Comparison of ENCODE assay signal across 7 cellular contexts in genomic region chr11:133934599-133935550, GRCh38. TPM values are rescaled to one million over a fixed set of nuclear protein-coding genes. Genes with fewer than 3 reads are reported as not detected.
DNase-seq lines count a peak whose midpoint lies in the region; ATAC-seq and TF ChIP-seq lines count a peak whose summit lies in the region.

No MANE protein-coding gene starts in this region.

- no peaks in the 10 kb centered on the region for H3K4me1 ChIP-seq in foreskin keratinocyte

- CTCF ChIA-PET in HEK293T (lab: Yijun Ruan, JAX): no interaction called here
- CTCF ChIA-PET in RWPE1 (lab: Yijun Ruan, JAX): interaction anchor here (0.6 kb wide), 1 partner anchor 727 kb away, joined by 4 read pairs; no protein-coding TSS in a partner anchor

- POLR2A ChIA-PET in HEK293T (lab: Yijun Ruan, JAX) (interaction anchor here (1.0 kb wide), 1 partner anchor 99 kb away, joined by 4 read pairs; no protein-coding TSS in a partner anchor), RWPE1 (lab: Yijun Ruan, JAX; ENCODE audit: low non-redundant PET) (no interaction called here)

- DNase-seq in HEK293T (ENCODE audit: extremely low spot score): no peak
- peak; percentile 95 for DNase-seq in RWPE1 (ENCODE audit: low spot score)
- DNase-seq in foreskin keratinocyte: peak; percentile 26 to 28
- DNase-seq in posterior cingulate gyrus: peak; percentile 71 to 98 (median 79)
- no peak for DNase-seq in SKM-1 treated with dmso at 0.1 percent for 144 hours (lab: John Stamatoyannopoulos, UW; ENCODE audit: unreplicated experiment)

- TF ChIP-seq CTCF in RWPE1 (conservative IDR thresholded peaks at IDR 0.05; ENCODE audit: low read depth) (no peak), foreskin keratinocyte (conservative IDR thresholded peaks at IDR 0.05) (no peak)

- intact Hi-C loops in posterior cingulate gyrus (cut with DNase I): loop anchor here (10.0 kb wide), 1 partner anchor 290 kb away; the partner anchor contains the start of genes NCAPD3 and VPS26B

- H3K27ac ChIP-seq in RWPE1 (no peak overlapping the region), foreskin keratinocyte (no peak overlapping the region)

- no peaks in the 10 kb centered on the region for H3K27me3 ChIP-seq in foreskin keratinocyte

- peak; percentile 97 for ATAC-seq in foreskin keratinocyte
- ATAC-seq in HG02588 (IDR thresholded peaks at IDR 0.05; ENCODE audit: unreplicated experiment): no peak
- ATAC-seq in HG03457 (IDR thresholded peaks at IDR 0.05; ENCODE audit: unreplicated experiment): no peak

TF ChIP-seq in HEK293T, 16 proteins besides CTCF, POLR2A, EP300 and RAD21:
- TF ChIP-seq ELF4 (IDR thresholded peaks at IDR 0.05) (no peak), PKNOX1 (IDR thresholded peaks at IDR 0.05) (peak; percentile 91), TARDBP (IDR thresholded peaks at IDR 0.05) (no peak), FOXK2 (IDR thresholded peaks at IDR 0.05) (no peak)

RNA-seq across cellular contexts. Expression of gene IGSF9B, which starts 21.9 kb away (rescaled TPM):
- 0.35 and 1.6 TPM in 2 replicates for total RNA-seq in foreskin keratinocyte
- 0.29 and 0.73 TPM in 2 replicates for polyA plus RNA-seq in foreskin keratinocyte

Comparison
In these comparisons a context has a peak if more than half of its experiments do, and no peak if none do; other contexts are left out.
1. DNase-seq: peak in RWPE1 (single experiment), foreskin keratinocyte (2 of 2) and posterior cingulate gyrus (10 of 10); none in HEK293T (single experiment) and SKM-1 treated with dmso at 0.1 percent for 144 hours (single experiment).